In the genomic region with DNA sequence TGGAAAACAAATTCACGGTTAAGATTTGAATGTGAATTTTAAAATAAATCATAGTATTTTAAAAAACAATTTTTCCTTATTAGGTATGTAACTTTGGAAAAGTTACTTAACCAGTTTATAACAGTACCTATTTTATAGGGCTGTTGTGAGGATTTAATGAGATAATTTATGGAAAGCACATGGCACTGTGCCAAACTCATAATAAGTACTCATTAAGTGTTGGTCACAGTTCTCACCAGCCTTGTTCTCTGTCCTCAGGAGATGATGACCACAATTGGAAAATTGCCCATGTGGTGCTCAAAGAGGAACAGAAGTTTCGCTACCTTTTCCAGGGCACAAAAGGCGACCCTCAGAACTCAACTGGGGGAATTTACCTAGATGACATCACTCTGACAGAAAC, we compare ENCODE assay signal across 27 cellular contexts. TPM values are rescaled to one million over a fixed set of nuclear protein-coding genes. Genes with fewer than 3 reads are reported as not detected.
"Had no signal": no experiment of that assay in that cellular context is flagged by ENCODE, and none has a peak within 500 bp of the region (broad histone marks: within the 10 kb centered on the region; RNA-seq: fewer than 3 reads in every experiment).

No MANE protein-coding gene starts in this region.

- H3K27me3 ChIP-seq: esophagus squamous epithelium, ovary, right atrium auricular region, sigmoid colon, transverse colon had no signal

- H3K36me3 Mint-ChIP-seq: immature natural killer cell, memory B cell, mesothelial cell of epicardium, natural killer cell had no signal

- H3K4me3 ChIP-seq: esophagus squamous epithelium, left ventricle myocardium inferior, lower lobe of right lung, ovary, right atrium auricular region, sigmoid colon, skin epidermis, stomach, thoracic aorta, transverse colon had no signal

- H3K4me1 ChIP-seq: esophagus squamous epithelium, left ventricle myocardium inferior, lower lobe of right lung, right atrium auricular region, stomach had no signal

- H3K9me3 Mint-ChIP-seq: immature natural killer cell, memory B cell, mesothelial cell of epicardium, natural killer cell had no signal

- H3K9me3 ChIP-seq: esophagus squamous epithelium, left ventricle myocardium inferior, lower lobe of right lung, ovary, right atrium auricular region, sigmoid colon, stomach, thoracic aorta, transverse colon had no signal

- H3K36me3 ChIP-seq: esophagus squamous epithelium, left ventricle myocardium inferior, lower lobe of right lung, ovary, right atrium auricular region, sigmoid colon, stomach, thoracic aorta, transverse colon had no signal

- DNase-seq: dermis blood vessel endothelial cell; esophagus squamous epithelium; foreskin fibroblast; immature natural killer cell; left ventricle myocardium inferior; lower lobe of right lung; natural killer cell; nucleus accumbens; ovary; sigmoid colon; stimulated activated CD4-positive, alpha-beta T cell treated with anti-CD3 and anti-CD28 coated beads, Interleukin-12 subunit alpha, Interleukin-12 subunit beta, amount 100 ng/mL, for 4 hours; stimulated activated naive CD4-positive, alpha-beta T cell; stomach; substantia nigra; transverse colon had no signal

- H3K4me1 Mint-ChIP-seq: immature natural killer cell, memory B cell, natural killer cell, neural crest cell had no signal

- ATAC-seq: lower lobe of right lung, natural killer cell had no signal

- H3K27ac ChIP-seq: esophagus squamous epithelium, left ventricle myocardium inferior, lower lobe of right lung, ovary, right atrium auricular region, sigmoid colon, skin epidermis, stomach, thoracic aorta, transverse colon had no signal

- H3K27ac Mint-ChIP-seq: immature natural killer cell, memory B cell, mesothelial cell of epicardium, natural killer cell had no signal

- FAIRE-seq: keratinocyte had no signal

- H3K4me3 Mint-ChIP-seq: immature natural killer cell, memory B cell, mesothelial cell of epicardium, natural killer cell, neural crest cell had no signal

RNA-seq across cellular contexts. Expression of a gene that starts 39.6 kb away (rescaled TPM):
- total RNA-seq: dermis blood vessel endothelial cell, epithelial cell of proximal tubule, left ventricle myocardium inferior, mesothelial cell of epicardium, mucosa of gallbladder, myocyte, natural killer cell, neural crest cell, posterior vena cava, right atrium auricular region, thoracic aorta, ureter had no signal
- polyA plus RNA-seq: immature natural killer cell, stomach had no signal
